In genomic region chr12:80936353-80936641, GRCh38 we compare ENCODE assay signal across 8 cellular contexts. TPM values are rescaled to one million over a fixed set of nuclear protein-coding genes. Genes with fewer than 3 reads are reported as not detected.
DNase-seq lines count a peak whose midpoint lies in the region; ATAC-seq and TF ChIP-seq lines count a peak whose summit lies in the region.

No MANE protein-coding gene starts in this region.

- H3K4me3 Mint-ChIP-seq in T-helper 2 cell treated with Interferon-gamma antibody and Interleukin-4, amounts not matched to agents 5 μg/mL and 100 μg/mL, for 36 hours, result peak overlapping the region; percentile 54

- no peak for DNase-seq in T-helper 2 cell treated with Interferon-gamma antibody and Interleukin-4, amounts not matched to agents 5 μg/mL and 100 μg/mL, for 36 hours (ENCODE audit: low spot score)
- DNase-seq in T-helper 2 cell, result no peak
- DNase-seq in testis, result peak; percentile 46
- DNase-seq in foreskin keratinocyte, result no peak
- DNase-seq in ureter (ENCODE audit: low spot score), result no peak
- DNase-seq in caudate nucleus (lab: John Stamatoyannopoulos, UW), result no peak

- H3K4me3 ChIP-seq in WI38 (ENCODE audit: low read depth, low read length), result peak overlapping the region; percentile 79
- peak overlapping the region; percentile 96 for H3K4me3 ChIP-seq in iPS-15b (ENCODE audit: low read depth, low read length)
- peak overlapping the region; percentile 57 to 81 for H3K4me3 ChIP-seq in testis

- peaks cover 9% of the 10 kb centered on the region for H3K4me1 Mint-ChIP-seq in T-helper 2 cell treated with Interferon-gamma antibody and Interleukin-4, amounts not matched to agents 5 μg/mL and 100 μg/mL, for 36 hours (ENCODE audit: low read depth)

- intact Hi-C loops in testis (cut with DNase I; ENCODE audit: low total_unique reads), result no loop called here

- peak overlapping the region; percentile 21 to 73 for H3K27ac ChIP-seq in testis
- no peak overlapping the region for H3K27ac ChIP-seq in foreskin keratinocyte
- no peak overlapping the region for H3K27ac ChIP-seq in caudate nucleus (ENCODE audit: low read depth, low read length)

- H3K36me3 ChIP-seq in iPS-15b (ENCODE audit: control insufficient read depth, insufficient read depth, low read length) (no peaks in the 10 kb centered on the region), testis (ENCODE audit: low read depth, missing control alignments) (no peaks in the 10 kb centered on the region)

- peaks cover 22% of the 10 kb centered on the region for H3K27me3 ChIP-seq in iPS-15b (ENCODE audit: control insufficient read depth, insufficient read depth, low read length)
- H3K27me3 ChIP-seq in testis, result no peaks in the 10 kb centered on the region
- H3K27me3 ChIP-seq in foreskin keratinocyte, result peaks cover 66% of the 10 kb centered on the region

- no peaks in the 10 kb centered on the region for H3K36me3 Mint-ChIP-seq in T-helper 2 cell treated with Interferon-gamma antibody and Interleukin-4, amounts not matched to agents 5 μg/mL and 100 μg/mL, for 36 hours (ENCODE audit: low read depth)

- H3K9me3 Mint-ChIP-seq in T-helper 2 cell treated with Interferon-gamma antibody and Interleukin-4, amounts not matched to agents 5 μg/mL and 100 μg/mL, for 36 hours, result no peaks in the 10 kb centered on the region

- no peak for TF ChIP-seq POLR2A in testis (IDR thresholded peaks at IDR 0.05)

- peaks cover 9% of the 10 kb centered on the region for H3K4me1 ChIP-seq in iPS-15b (ENCODE audit: control insufficient read depth, insufficient read depth, low read length)
- H3K4me1 ChIP-seq in testis, result peaks cover 6% of the 10 kb centered on the region
- no peaks in the 10 kb centered on the region for H3K4me1 ChIP-seq in foreskin keratinocyte

- no peaks in the 10 kb centered on the region for H3K9me3 ChIP-seq in iPS-15b (ENCODE audit: control insufficient read depth, insufficient read depth, low read length)
- no peaks in the 10 kb centered on the region for H3K9me3 ChIP-seq in testis

- ATAC-seq in foreskin keratinocyte, result no peak

- WGBS in testis, 2 donors, result 2% methylated on average over 11 of the region's 11 CpGs

- TF ChIP-seq CTCF in WI38 (IDR thresholded peaks at IDR 0.05; ENCODE audit: low read depth, low read length), result no peak
- no peak for TF ChIP-seq CTCF in testis (IDR thresholded peaks at IDR 0.05)
- TF ChIP-seq CTCF in foreskin keratinocyte (conservative IDR thresholded peaks at IDR 0.05), result no peak

- H3K9ac ChIP-seq in iPS-15b (ENCODE audit: low read depth, low read length), result peak overlapping the region; percentile 76

- H3K27ac Mint-ChIP-seq in T-helper 2 cell treated with Interferon-gamma antibody and Interleukin-4, amounts not matched to agents 5 μg/mL and 100 μg/mL, for 36 hours, result no peak overlapping the region

- peaks cover 31% of the 10 kb centered on the region for H3K27me3 Mint-ChIP-seq in T-helper 2 cell treated with Interferon-gamma antibody and Interleukin-4, amounts not matched to agents 5 μg/mL and 100 μg/mL, for 36 hours (ENCODE audit: low read depth)

RNA-seq across cellular contexts. Expression of gene LIN7A, which starts 1.4 kb away (rescaled TPM):
- 10 to 100 TPM in 1 of 2 donors, 1 to 10 TPM in 1; 5.8 to 12.0 TPM for total RNA-seq in testis
- polyA plus RNA-seq in testis (ENCODE audit: insufficient read depth, low read depth, low replicate concordance), result 48.6 TPM
- not detected in 2 replicates for total RNA-seq in foreskin keratinocyte
- not detected in 2 replicates for polyA plus RNA-seq in foreskin keratinocyte
- total RNA-seq in ureter, result 7.2 TPM

Comparison
In these comparisons a context has a peak if more than half of its experiments do, and no peak if none do; other contexts are left out.
1. H3K27ac ChIP-seq: peak in testis (2 of 2); none in foreskin keratinocyte (single experiment) and caudate nucleus (single experiment).
2. Peak in every context shown above with its lines, with median percentiles within 50 percentile points of each other: H3K4me3 ChIP-seq.